Comparison of ENCODE assay signal across 10 cellular contexts in genomic region chr12:12645968-12646367, GRCh38. TPM values are rescaled to one million over a fixed set of nuclear protein-coding genes. Genes with fewer than 3 reads are reported as not detected.
DNase-seq lines count a peak whose midpoint lies in the region; ATAC-seq, FAIRE-seq and TF ChIP-seq lines count a peak whose summit lies in the region.
"Not testable (repeated sequence)": the region's sequence is repeated elsewhere in the genome, so short reads cannot be mapped to it uniquely, and the experiment has no call there.
"Had no signal": no experiment of that assay in that cellular context is flagged by ENCODE, and none has a peak within 500 bp of the region (broad histone marks: within the 10 kb centered on the region; RNA-seq: fewer than 3 reads in every experiment).

No MANE protein-coding gene starts in this region.

- not testable (repeated sequence) for H3K27me3 Mint-ChIP-seq in activated T-cell treated with anti-CD3 and anti-CD28 coated beads, Interleukin-2, amount 50 U/mL, for 72 hours (ENCODE audit: low read depth); stimulated activated naive B cell treated with anti-CD40 and anti-IgM and Interleukin-4, amounts not matched to agents 10 μg/mL and 1 μg/mL and 100 μg/mL, for 72 hours

- not testable (repeated sequence) for H3K4me1 ChIP-seq in fibroblast of lung (ENCODE audit: control insufficient read depth, extremely low read depth, insufficient read depth, low read length)

- FAIRE-seq in H54 (lab: Jason Lieb, UNC), result peak; percentile 86

- not testable (repeated sequence) for H3K9me3 ChIP-seq in fibroblast of lung (ENCODE audit: control insufficient read depth, insufficient read depth, low read depth, low read length)

- DNase-seq in GM03348 (ENCODE audit: low spot score) (peak; percentile 64), H54 (ENCODE audit: insufficient read length, low spot score) (peak; percentile 31), RKO (ENCODE audit: low spot score) (peak; percentile 87), fibroblast of lung (ENCODE audit: low read depth in 2 of 2) (peak; percentile 74 to 83)
- peak; percentile 14 to 20 for DNase-seq in activated T-cell treated with anti-CD3 and anti-CD28 coated beads, Interleukin-2, amount 50 U/mL, for 72 hours
- DNase-seq in stimulated activated naive B cell treated with anti-CD40 and anti-IgM and Interleukin-4, amounts not matched to agents 10 μg/mL and 1 μg/mL and 100 μg/mL, for 72 hours, result not testable (repeated sequence)

- H4K20me1 ChIP-seq in fibroblast of lung (ENCODE audit: control insufficient read depth, extremely low read depth, insufficient read depth, low read length), result not testable (repeated sequence)

- peak overlapping the region; percentile 33 for H3K27ac ChIP-seq in fibroblast of lung (ENCODE audit: insufficient read depth, low read length)

- peak overlapping the region; percentile 6 to 80 for H3K4me3 Mint-ChIP-seq in activated T-cell treated with anti-CD3 and anti-CD28 coated beads, Interleukin-2, amount 50 U/mL, for 72 hours
- peak overlapping the region; percentile 16 to 32 for H3K4me3 Mint-ChIP-seq in stimulated activated naive B cell treated with anti-CD40 and anti-IgM and Interleukin-4, amounts not matched to agents 10 μg/mL and 1 μg/mL and 100 μg/mL, for 72 hours

- H3K27ac Mint-ChIP-seq in activated T-cell treated with anti-CD3 and anti-CD28 coated beads, Interleukin-2, amount 50 U/mL, for 72 hours, result peak overlapping the region; percentile 92
- peak overlapping the region; percentile 62 for H3K27ac Mint-ChIP-seq in stimulated activated naive B cell treated with anti-CD40 and anti-IgM and Interleukin-4, amounts not matched to agents 10 μg/mL and 1 μg/mL and 100 μg/mL, for 72 hours

- TF ChIP-seq CTCF in fibroblast of lung (conservative IDR thresholded peaks at IDR 0.05 in 1 of 2, IDR thresholded peaks at IDR 0.05 in 1 of 2; ENCODE audit: low read depth in 1 of 2, low read length in 2 of 2), result not testable (repeated sequence)

- not testable (repeated sequence) for H3K4me3 ChIP-seq in fibroblast of lung (replicated peaks in 1 of 4; ENCODE audit: control extremely low read depth in 1 of 4, insufficient read depth in 1 of 4, low read depth in 3 of 4, low read length in 4 of 4)

- H3K36me3 ChIP-seq in fibroblast of lung (ENCODE audit: control insufficient read depth, insufficient read depth, low read length), result not testable (repeated sequence)

- not testable (repeated sequence) for H2AFZ ChIP-seq in fibroblast of lung (ENCODE audit: low read length)

- not testable (repeated sequence) for TF ChIP-seq POLR2A in H54 (IDR thresholded peaks at IDR 0.05; ENCODE audit: low read depth, low read length)

- H3K27me3 ChIP-seq in fibroblast of lung (ENCODE audit: control insufficient read depth, insufficient read depth, low read length), result not testable (repeated sequence)

- not testable (repeated sequence) for H3K4me2 ChIP-seq in fibroblast of lung (ENCODE audit: extremely low read depth, insufficient read depth, low read length)

- H3K9me3 Mint-ChIP-seq in activated T-cell treated with anti-CD3 and anti-CD28 coated beads, Interleukin-2, amount 50 U/mL, for 72 hours, result peaks cover 13 to 21% of the 10 kb centered on the region in 2 donors
- peaks cover 24 to 26% of the 10 kb centered on the region in 2 donors for H3K9me3 Mint-ChIP-seq in stimulated activated naive B cell treated with anti-CD40 and anti-IgM and Interleukin-4, amounts not matched to agents 10 μg/mL and 1 μg/mL and 100 μg/mL, for 72 hours

- peaks cover 18% of the 10 kb centered on the region for H3K4me1 Mint-ChIP-seq in activated T-cell treated with anti-CD3 and anti-CD28 coated beads, Interleukin-2, amount 50 U/mL, for 72 hours (ENCODE audit: low read depth)
- H3K4me1 Mint-ChIP-seq in stimulated activated naive B cell treated with anti-CD40 and anti-IgM and Interleukin-4, amounts not matched to agents 10 μg/mL and 1 μg/mL and 100 μg/mL, for 72 hours, result peaks cover 12 to 18% of the 10 kb centered on the region in 2 donors

- not testable (repeated sequence) for H3K9ac ChIP-seq in fibroblast of lung (ENCODE audit: insufficient read depth, low read length)

- not testable (repeated sequence) for H3K79me2 ChIP-seq in fibroblast of lung (ENCODE audit: control insufficient read depth, insufficient read depth, low read length)

- ATAC-seq in GM19023 (IDR thresholded peaks at IDR 0.05; ENCODE audit: unreplicated experiment) (peak; percentile 77), HG03159 (IDR thresholded peaks at IDR 0.05; ENCODE audit: unreplicated experiment) (peak; percentile 66)
- peak; percentile 94 for ATAC-seq in activated T-cell treated with anti-CD3 and anti-CD28 coated beads, Interleukin-2, amount 50 U/mL, for 72 hours (replicated peaks in 1 of 2)
- peak; percentile 94 to 97 for ATAC-seq in stimulated activated naive B cell treated with anti-CD40 and anti-IgM and Interleukin-4, amounts not matched to agents 10 μg/mL and 1 μg/mL and 100 μg/mL, for 72 hours (replicated peaks)

- H3K36me3 Mint-ChIP-seq in activated T-cell treated with anti-CD3 and anti-CD28 coated beads, Interleukin-2, amount 50 U/mL, for 72 hours (ENCODE audit: insufficient read depth in 2 of 2), result peaks cover 32 to 47% of the 10 kb centered on the region in 2 donors
- H3K36me3 Mint-ChIP-seq in stimulated activated naive B cell treated with anti-CD40 and anti-IgM and Interleukin-4, amounts not matched to agents 10 μg/mL and 1 μg/mL and 100 μg/mL, for 72 hours, result peaks cover 25 to 38% of the 10 kb centered on the region in 2 donors

RNA-seq across cellular contexts. Expression of gene CREBL2, which starts 34.3 kb away (rescaled TPM):
- total RNA-seq in activated T-cell treated with anti-CD3 and anti-CD28 coated beads, Interleukin-2, amount 50 U/mL, for 72 hours, result 10 to 100 TPM; 27.7 to 32.7 TPM
- total RNA-seq in fibroblast of lung, result 46.7 and 59.5 TPM in 2 replicates
- polyA plus RNA-seq in fibroblast of lung, result 28.8 and 35.9 TPM in 2 replicates
- polyA plus RNA-seq in fibroblast of lung (2012), result 23.0 and 28.9 TPM in 2 replicates
- 5.8 and 12.3 TPM in 2 replicates for polyA minus RNA-seq in fibroblast of lung (ENCODE audit: low replicate concordance)

RNA-seq across cellular contexts. Expression of gene GPR19, which starts 50.0 kb away (rescaled TPM):
- 10 to 100 TPM; 34.2 to 50.4 TPM for total RNA-seq in activated T-cell treated with anti-CD3 and anti-CD28 coated beads, Interleukin-2, amount 50 U/mL, for 72 hours
- not detected in 2 replicates for total RNA-seq in fibroblast of lung
- polyA plus RNA-seq in fibroblast of lung, result 0.24 and 0.35 TPM in 2 replicates
- 0.20 and 0.36 TPM in 2 replicates for polyA plus RNA-seq in fibroblast of lung (2012)
- polyA minus RNA-seq in fibroblast of lung (ENCODE audit: low replicate concordance), result not detected in 2 replicates
- total RNA-seq: ascending aorta, left ventricle myocardium inferior had no signal

Comparison
In these comparisons a context has a peak if more than half of its experiments do, and no peak if none do; other contexts are left out.
1. RNA of gene GPR19, which starts 50.0 kb away (total RNA-seq): 34.2 to 50.4 TPM in activated T-cell treated with anti-CD3 and anti-CD28 coated beads, Interleukin-2, amount 50 U/mL, for 72 hours; not detected in fibroblast of lung; every median in the first group is over 10 times any median in the second.
2. Peak in every context shown above with its lines, with median percentiles within 50 percentile points of each other: ATAC-seq.